ENCODE assay signal across 14 cellular contexts in the genomic region with DNA sequence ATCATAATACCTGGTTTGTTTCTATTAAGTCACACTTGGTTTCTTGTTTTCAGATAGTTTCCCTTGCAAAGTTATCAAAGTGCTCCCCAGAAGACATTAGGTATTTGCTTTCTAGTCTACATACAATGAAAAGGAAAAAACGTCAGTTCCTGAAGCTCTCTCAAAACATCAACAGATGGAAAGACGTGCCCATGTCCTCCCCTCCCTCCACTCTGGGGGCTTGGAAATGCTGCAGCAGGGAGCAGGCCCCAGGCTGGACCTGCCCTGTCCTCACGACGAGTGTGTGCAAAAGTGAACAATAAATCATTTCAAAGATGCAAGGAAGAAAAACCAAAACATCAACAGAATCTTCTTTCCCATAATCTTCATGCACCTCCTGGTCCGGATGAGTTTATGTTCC.
A peak's percentile ranks its signal among the peaks of the same experiment; 100 is the strongest.
DNase-seq lines count a peak whose midpoint lies in the region; ATAC-seq and TF ChIP-seq lines count a peak whose summit lies in the region.
"Had no signal": no experiment of that assay in that cellular context is flagged by ENCODE, and none has a peak within 500 bp of the region (broad histone marks: within the 10 kb centered on the region; RNA-seq: fewer than 3 reads in every experiment).

No MANE protein-coding gene starts in this region.

- TF ChIP-seq CTCF in right atrium auricular region (IDR thresholded peaks at IDR 0.05) (no peak), nephron (IDR thresholded peaks at IDR 0.05; ENCODE audit: unreplicated experiment in 3 of 3) (no peak), adrenal gland (IDR thresholded peaks at IDR 0.05) (no peak)

- WGBS in right cardiac atrium = 41% methylated on average over 5 of the region's 5 CpGs
- WGBS in adrenal gland, 4 donors = 50 to 70% (median 65%) methylated on average over 5 of the region's 5 CpGs

- DNase-seq in right cardiac atrium = no peak
- no peak for DNase-seq in right atrium auricular region (ENCODE audit: low spot score)
- peak; percentile 63 for DNase-seq in dermis blood vessel endothelial cell
- no peak for DNase-seq in GF-D8 (lab: John Stamatoyannopoulos, UW)
- no peak for DNase-seq in adrenal gland
- DNase-seq: AML-193, Caco-2, DMS79, NCI-H1436, NCI-H2081, NCI-H2227 treated with DMSO at 0.1 percent for 48 hours, NCI-H526 treated with DMSO at 0.1 percent for 48 hours had no signal

- no peaks in the 10 kb centered on the region for H3K4me1 ChIP-seq in right cardiac atrium (ENCODE audit: control insufficient read depth, insufficient read depth, low read length)
- H3K4me1 ChIP-seq in right atrium auricular region = no peaks in the 10 kb centered on the region
- peaks cover 0 to 3% of the 10 kb centered on the region in 2 donors for H3K4me1 ChIP-seq in adrenal gland (replicated peaks in 1 of 2)
- H3K4me1 ChIP-seq: Caco-2 had no signal

- no peak overlapping the region for H3K4me3 Mint-ChIP-seq in nephron

- peaks cover 67% of the 10 kb centered on the region for H3K4me1 Mint-ChIP-seq in nephron

- no peaks in the 10 kb centered on the region for H3K27me3 Mint-ChIP-seq in nephron (ENCODE audit: low read depth)

- ATAC-seq in right cardiac atrium (no peak), HG03469 (IDR thresholded peaks at IDR 0.05; ENCODE audit: unreplicated experiment) (no peak)

- H3K36me3 ChIP-seq in right atrium auricular region (no peaks in the 10 kb centered on the region), adrenal gland (replicated peaks in 1 of 2) (no peaks in the 10 kb centered on the region)

- H3K9me3 Mint-ChIP-seq in nephron = no peaks in the 10 kb centered on the region

- H3K27ac Mint-ChIP-seq in nephron = peak overlapping the region in 2 of 3 experiments; percentile 24 to 57

- H3K9me3 ChIP-seq in right cardiac atrium (ENCODE audit: control insufficient read depth, low read length) (no peaks in the 10 kb centered on the region), right atrium auricular region (no peaks in the 10 kb centered on the region), adrenal gland (replicated peaks in 1 of 3) (no peaks in the 10 kb centered on the region)
- H3K9me3 ChIP-seq: Caco-2 had no signal

- peaks cover 12% of the 10 kb centered on the region for H3K36me3 Mint-ChIP-seq in nephron (ENCODE audit: low read depth)

- H3K4me3 ChIP-seq in right cardiac atrium (ENCODE audit: low read length) = no peak overlapping the region
- H3K4me3 ChIP-seq in right atrium auricular region = no peak overlapping the region
- no peak overlapping the region for H3K4me3 ChIP-seq in adrenal gland

- no peak for TF ChIP-seq POLR2A in adrenal gland (IDR thresholded peaks at IDR 0.05)

- H3K27ac ChIP-seq in right cardiac atrium (ENCODE audit: low read length) (peak overlapping the region; percentile 6), right atrium auricular region (peak overlapping the region in 1 of 2 donors; percentile 74), adrenal gland (no peak overlapping the region)

- no peaks in the 10 kb centered on the region for H3K27me3 ChIP-seq in right cardiac atrium (ENCODE audit: control insufficient read depth, insufficient read depth)
- no peaks in the 10 kb centered on the region for H3K27me3 ChIP-seq in right atrium auricular region
- H3K27me3 ChIP-seq in adrenal gland = no peaks in the 10 kb centered on the region

- intact Hi-C loops in right cardiac atrium (cut with DNase I) = no loop called here
- intact Hi-C loops in adrenal gland (cut with DNase I) = no loop called here
